Comparison of ENCODE assay signal across 26 cellular contexts in genomic region chrX:30995060-30995700, GRCh38.
"Had no signal": no experiment of that assay in that cellular context is flagged by ENCODE, and none has a peak within 500 bp of the region (broad histone marks: within the 10 kb centered on the region; RNA-seq: fewer than 3 reads in every experiment).

No MANE protein-coding gene starts in this region.

- H3K36me3 ChIP-seq: lower lobe of right lung, pancreas, prostate gland, sigmoid colon, spleen, tibial nerve, uterus had no signal

- H3K27ac Mint-ChIP-seq: nephron; stimulated activated memory B cell treated with anti-CD40 and anti-IgM and Interleukin-4, amounts not matched to agents 10 μg/mL and 1 μg/mL and 100 μg/mL, for 72 hours; stimulated activated naive CD8-positive, alpha-beta T cell treated with anti-CD3 and anti-CD28 coated beads, Interleukin-15, amount 100 ng/mL, for 72 hours; type B pancreatic cell had no signal

- H3K4me1 ChIP-seq: lower lobe of right lung, pancreas, prostate gland, sigmoid colon, spleen, tibial nerve, uterus had no signal

- H3K4me3 Mint-ChIP-seq: naive thymus-derived CD8-positive, alpha-beta T cell; nephron; neural crest cell; stimulated activated memory B cell treated with anti-CD40 and anti-IgM and Interleukin-4, amounts not matched to agents 10 μg/mL and 1 μg/mL and 100 μg/mL, for 72 hours; stimulated activated naive CD8-positive, alpha-beta T cell treated with anti-CD3 and anti-CD28 coated beads, Interleukin-15, amount 100 ng/mL, for 72 hours; type B pancreatic cell had no signal

- H3K9me3 ChIP-seq: lower lobe of right lung, pancreas, prostate gland, sigmoid colon, spleen, tibial nerve, uterus had no signal

- H3K27me3 Mint-ChIP-seq: stimulated activated memory B cell treated with anti-CD40 and anti-IgM and Interleukin-4, amounts not matched to agents 10 μg/mL and 1 μg/mL and 100 μg/mL, for 72 hours; stimulated activated naive CD8-positive, alpha-beta T cell treated with anti-CD3 and anti-CD28 coated beads, Interleukin-15, amount 100 ng/mL, for 72 hours; type B pancreatic cell had no signal

- H3K4me1 Mint-ChIP-seq: stimulated activated memory B cell treated with anti-CD40 and anti-IgM and Interleukin-4, amounts not matched to agents 10 μg/mL and 1 μg/mL and 100 μg/mL, for 72 hours; stimulated activated naive CD8-positive, alpha-beta T cell treated with anti-CD3 and anti-CD28 coated beads, Interleukin-15, amount 100 ng/mL, for 72 hours had no signal

- H3K4me3 ChIP-seq: lower lobe of right lung, pancreas, prostate gland, sigmoid colon, spleen, tibial nerve, uterus had no signal

- H3K9me3 Mint-ChIP-seq: nephron; stimulated activated memory B cell treated with anti-CD40 and anti-IgM and Interleukin-4, amounts not matched to agents 10 μg/mL and 1 μg/mL and 100 μg/mL, for 72 hours; stimulated activated naive CD8-positive, alpha-beta T cell treated with anti-CD3 and anti-CD28 coated beads, Interleukin-15, amount 100 ng/mL, for 72 hours; type B pancreatic cell had no signal

- ATAC-seq: left ventricle myocardium superior; lower lobe of right lung; naive thymus-derived CD8-positive, alpha-beta T cell; pancreas; right cardiac atrium; stimulated activated memory B cell treated with anti-CD40 and anti-IgM and Interleukin-4, amounts not matched to agents 10 μg/mL and 1 μg/mL and 100 μg/mL, for 72 hours; stimulated activated naive CD8-positive, alpha-beta T cell treated with anti-CD3 and anti-CD28 coated beads, Interleukin-15, amount 100 ng/mL, for 72 hours had no signal

- FAIRE-seq: small intestine had no signal

- DNase-seq: islet precursor cell; left ventricle myocardium superior; lower lobe of right lung; mammary epithelial cell; mesenchymal stem cell; naive thymus-derived CD8-positive, alpha-beta T cell; nucleus accumbens; pancreas; posterior cingulate gyrus; retina; right cardiac atrium; sigmoid colon; small intestine; spleen; stimulated activated CD4-positive, alpha-beta T cell treated with anti-CD3 and anti-CD28 coated beads, Interleukin-4, amount 100 ng/mL, for 4 hours; stimulated activated CD8-positive, alpha-beta memory T cell treated with anti-CD3 and anti-CD28 coated beads, Interleukin-4, amount 100 ng/mL, for 48 hours; stimulated activated naive CD4-positive, alpha-beta T cell treated with Interleukin-2 at 50 U/mL for 16 hours; stimulated activated naive CD8-positive, alpha-beta T cell treated with anti-CD3 and anti-CD28 coated beads, Interleukin-15, amount 100 ng/mL, for 72 hours; substantia nigra; uterus had no signal

- H3K27ac ChIP-seq: lower lobe of right lung, pancreas, prostate gland, sigmoid colon, spleen, tibial nerve, uterus had no signal

- H3K27me3 ChIP-seq: sigmoid colon, spleen, uterus had no signal

- H3K36me3 Mint-ChIP-seq: naive thymus-derived CD8-positive, alpha-beta T cell; stimulated activated memory B cell treated with anti-CD40 and anti-IgM and Interleukin-4, amounts not matched to agents 10 μg/mL and 1 μg/mL and 100 μg/mL, for 72 hours; type B pancreatic cell had no signal
